ENCODE assay signal across 13 cellular contexts in genomic region chr17:66423436-66423922, GRCh38.
DNase-seq lines count a peak whose midpoint lies in the region; ATAC-seq and TF ChIP-seq lines count a peak whose summit lies in the region.
"Had no signal": no experiment of that assay in that cellular context is flagged by ENCODE, and none has a peak within 500 bp of the region (broad histone marks: within the 10 kb centered on the region; RNA-seq: fewer than 3 reads in every experiment).

No MANE protein-coding gene starts in this region.

- H3K4me1 Mint-ChIP-seq in Calu3 (ENCODE audit: low read depth, unreplicated experiment) = peaks cover 68% of the 10 kb centered on the region

- TF ChIP-seq CTCF in Calu3 (IDR thresholded peaks at IDR 0.05; ENCODE audit: unreplicated experiment) = no peak
- no peak for TF ChIP-seq CTCF in SK-N-SH (IDR thresholded peaks at IDR 0.05)

- CTCF ChIA-PET in Calu3 (lab: Charles Lee) (no interaction called here), SK-N-SH (lab: Yijun Ruan, JAX) (interaction anchor here (0.7 to 1.2 kb wide), 5 partner anchors 8 to 293 kb away, joined by 3 to 4 read pairs (median 3); no protein-coding TSS in a partner anchor)

- DNase-seq in NCI-H1105 treated with DMSO at 0.1 percent for 48 hours (lab: John Stamatoyannopoulos, UW) (peak; percentile 4), NCI-H1105 (lab: John Stamatoyannopoulos, UW) (no peak), Calu3 (no peak), SK-N-SH (no peak), kidney tubule cell (ENCODE audit: low spot score) (peak; percentile 22), T-helper 9 cell (no peak), NCI-H2171 (lab: John Stamatoyannopoulos, UW) (no peak)
- DNase-seq: lower lobe of right lung, NCI-H1694, pancreas had no signal

- peak overlapping the region; percentile 61 for H3K27ac Mint-ChIP-seq in Calu3 (ENCODE audit: unreplicated experiment)

- no peaks in the 10 kb centered on the region for H3K9me3 ChIP-seq in SK-N-SH
- H3K9me3 ChIP-seq: lower lobe of right lung, pancreas had no signal

- H2AFZ ChIP-seq in SK-N-SH (ENCODE audit: low read depth) = no peak overlapping the region

- TF ChIP-seq EP300 in SK-N-SH (IDR thresholded peaks at IDR 0.05; ENCODE audit: borderline replicate concordance in 1 of 2, low read depth in 1 of 2, low read length in 1 of 2) = no peak

- H3K27ac ChIP-seq in SK-N-SH (ENCODE audit: low read depth in 2 of 2, low read length in 1 of 2) = peak overlapping the region in 1 of 2 experiments; percentile 81; a peak in 3 of 4 replicates
- H3K27ac ChIP-seq: 22Rv1, epithelial cell of prostate, lower lobe of right lung, pancreas had no signal

- POLR2A ChIA-PET in SK-N-SH (lab: Yijun Ruan, JAX) = interaction anchor here (1.1 kb wide), 1 partner anchor 10 kb away, joined by 3 read pairs; no protein-coding TSS in a partner anchor

- H3K4me1 ChIP-seq in SK-N-SH (ENCODE audit: control insufficient read depth in 1 of 2, insufficient read depth in 2 of 2, low read depth in 1 of 2, low read length in 1 of 2) = peaks cover 5 to 25% of the 10 kb centered on the region in 2 experiments
- H3K4me1 ChIP-seq: lower lobe of right lung, pancreas had no signal

- peak overlapping the region; percentile 27; the same call in 1 of the 2 replicates for H3K9ac ChIP-seq in SK-N-SH

- no peak overlapping the region for H3K4me3 ChIP-seq in SK-N-SH (ENCODE audit: low read depth in 2 of 2, low read length in 1 of 2)
- H3K4me3 ChIP-seq: lower lobe of right lung, pancreas had no signal

- peaks cover 0 to 17% of the 10 kb centered on the region in 2 experiments for H3K36me3 ChIP-seq in SK-N-SH (replicated peaks in 1 of 2; ENCODE audit: control insufficient read depth in 1 of 2, insufficient read depth in 2 of 2, low read length in 1 of 2)
- H3K36me3 ChIP-seq: lower lobe of right lung, pancreas had no signal

- H3K9me2 ChIP-seq in SK-N-SH = no peaks in the 10 kb centered on the region

- H3K79me2 ChIP-seq in SK-N-SH (ENCODE audit: insufficient read depth) = peaks cover 100% of the 10 kb centered on the region

- peak overlapping the region; percentile 38 for H3K4me2 ChIP-seq in SK-N-SH

- H4K20me1 ChIP-seq in SK-N-SH (ENCODE audit: insufficient read depth) = peaks cover 22% of the 10 kb centered on the region; the same call in 1 of the 2 replicates

- H3K9me3 Mint-ChIP-seq in Calu3 (ENCODE audit: low read depth, unreplicated experiment) = no peaks in the 10 kb centered on the region

- peaks cover 24% of the 10 kb centered on the region for H3K36me3 Mint-ChIP-seq in Calu3 (ENCODE audit: insufficient read depth, unreplicated experiment)

- no peak for TF ChIP-seq RAD21 in SK-N-SH (IDR thresholded peaks at IDR 0.05; ENCODE audit: low read length)

- peaks cover 56% of the 10 kb centered on the region for H3F3A ChIP-seq in SK-N-SH (replicated peaks; ENCODE audit: insufficient read depth)

- WGBS in SK-N-SH (ENCODE audit: low lambda C conversion rate) = 64% methylated on average over 4 of the region's 4 CpGs

- no peaks in the 10 kb centered on the region for H3K27me3 ChIP-seq in SK-N-SH (ENCODE audit: insufficient read depth)
- H3K27me3 ChIP-seq: pancreas had no signal

- no peaks in the 10 kb centered on the region for H3K27me3 Mint-ChIP-seq in Calu3 (ENCODE audit: unreplicated experiment)

- no TSS peak for BruUV-seq in Calu3 (replicated peaks; lab: Mats Ljungman, UMichigan)

- ATAC-seq in GM21447 (IDR thresholded peaks at IDR 0.05; ENCODE audit: unreplicated experiment) = no peak
- ATAC-seq: lower lobe of right lung, pancreas had no signal

- no peak overlapping the region for H3K4me3 Mint-ChIP-seq in Calu3 (ENCODE audit: low read depth, unreplicated experiment)

- intact Hi-C loops in Calu3 (cut with micrococcal nuclease; ENCODE audit: unreplicated experiment) = loop anchor here (2.0 kb wide), 1 partner anchor 37 kb away; no protein-coding TSS in a partner anchor

TF ChIP-seq in SK-N-SH, 30 proteins besides CTCF, POLR2A, EP300 and RAD21:
- TF ChIP-seq ZBTB33 (IDR thresholded peaks at IDR 0.05; ENCODE audit: borderline replicate concordance, low read depth) = no peak

Comparison
In these comparisons a context has a peak if more than half of its experiments do, and no peak if none do; other contexts are left out.
1. DNase-seq: peak in NCI-H1105 treated with DMSO at 0.1 percent for 48 hours (single experiment) and kidney tubule cell (single experiment); none in NCI-H1105 (single experiment), Calu3 (single experiment), SK-N-SH (single experiment), T-helper 9 cell (single experiment) and NCI-H2171 (single experiment).